In the genomic region with DNA sequence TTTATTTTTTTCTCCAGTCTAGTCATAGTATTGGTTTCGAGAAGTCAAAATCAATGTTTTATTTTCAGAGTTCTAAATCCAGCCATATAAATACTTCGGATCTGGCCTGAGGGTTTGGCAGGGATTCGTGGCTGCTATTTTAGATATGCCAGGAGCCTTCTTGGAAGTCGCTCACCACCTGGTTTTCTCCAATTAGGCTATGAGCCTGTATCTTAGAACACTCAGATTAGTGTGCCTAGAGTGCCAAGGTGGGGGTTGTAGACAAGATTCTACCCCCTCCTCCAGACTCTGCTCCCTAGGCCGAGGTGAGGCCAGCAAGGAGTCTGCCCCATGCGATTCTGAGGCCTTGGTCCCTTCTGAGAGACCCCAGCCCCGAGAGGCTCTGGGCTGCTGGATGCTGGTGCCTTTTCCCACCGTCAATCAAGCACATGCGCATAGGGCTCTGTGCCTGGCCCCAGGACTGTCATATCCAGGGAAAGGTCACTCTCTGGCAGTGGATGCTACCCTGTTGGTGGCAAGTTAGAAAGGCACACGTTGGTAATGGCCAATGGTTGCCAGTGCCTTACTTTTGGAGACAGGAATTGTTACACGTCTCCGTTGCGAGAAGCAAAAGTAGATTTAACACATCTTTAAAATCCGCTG, we compare ENCODE assay signal across 23 cellular contexts.
"Had no signal": no experiment of that assay in that cellular context is flagged by ENCODE, and none has a peak within 500 bp of the region (broad histone marks: within the 10 kb centered on the region; RNA-seq: fewer than 3 reads in every experiment).

No MANE protein-coding gene starts in this region.

- H3K9ac ChIP-seq: parathyroid adenoma had no signal

- H3K4me3 ChIP-seq: gastroesophageal sphincter, lung, suprapubic skin, vagina had no signal

- H3K36me3 Mint-ChIP-seq: activated naive CD4-positive, alpha-beta T cell treated with anti-CD3 and anti-CD28 coated beads, Interleukin-2, amount 50 U/mL, for 72 hours had no signal

- H3K4me3 Mint-ChIP-seq: activated T-cell treated with anti-CD3 and anti-CD28 coated beads, Interleukin-2, amount 50 U/mL, for 24 hours; activated T-helper 17 cell treated with anti-CD3 and anti-CD28 coated beads, Interleukin-2, amount 50 U/mL, for 72 hours; endodermal cell; nephron progenitor cell; type B pancreatic cell had no signal

- H3K4me1 Mint-ChIP-seq: activated T-helper 17 cell treated with anti-CD3 and anti-CD28 coated beads, Interleukin-2, amount 50 U/mL, for 72 hours had no signal

- H3K36me3 ChIP-seq: brain microvascular endothelial cell, gastroesophageal sphincter, suprapubic skin, vagina had no signal

- H3K27ac ChIP-seq: brain microvascular endothelial cell, gastroesophageal sphincter, parathyroid adenoma, suprapubic skin, vagina, WERI-Rb-1 had no signal

- DNase-seq: activated CD4-positive, alpha-beta T cell treated with anti-CD3 and anti-CD28 coated beads for 1 hour; activated CD4-positive, alpha-beta T cell treated with anti-CD3 and anti-CD28 coated beads, Interleukin-2, amount 50 U/mL, for 1 hour; activated CD8-positive, alpha-beta memory T cell treated with anti-CD3 and anti-CD28 coated beads, Interleukin-2, amount 50 U/mL, for 4 hours; activated T-cell treated with anti-CD3 and anti-CD28 coated beads, Interleukin-2, amount 50 U/mL, for 24 hours; aorta; brain microvascular endothelial cell; central memory CD4-positive, alpha-beta T cell; endodermal cell; kidney; nephron progenitor cell; nucleus accumbens; stimulated activated CD4-positive, alpha-beta T cell treated with anti-CD3 and anti-CD28 coated beads, Interleukin-4, amount 100 ng/mL, for 4 hours; stimulated activated naive CD8-positive, alpha-beta T cell treated with anti-CD3 and anti-CD28 coated beads, Interleukin-15, Interleukin-2, amounts not matched to agents 100 U/mL and 50 U/mL, for 24 hours; T-helper 1 cell; WERI-Rb-1 had no signal

- H3K27ac Mint-ChIP-seq: activated naive CD4-positive, alpha-beta T cell treated with anti-CD3 and anti-CD28 coated beads, Interleukin-2, amount 50 U/mL, for 72 hours; activated T-cell treated with anti-CD3 and anti-CD28 coated beads, Interleukin-2, amount 50 U/mL, for 24 hours; activated T-helper 17 cell treated with anti-CD3 and anti-CD28 coated beads, Interleukin-2, amount 50 U/mL, for 72 hours; endodermal cell; nephron progenitor cell had no signal

- H3K27me3 Mint-ChIP-seq: type B pancreatic cell had no signal

- H3K27me3 ChIP-seq: brain microvascular endothelial cell, gastroesophageal sphincter, suprapubic skin, vagina had no signal

- H3K9me3 ChIP-seq: gastroesophageal sphincter, suprapubic skin had no signal

- H3K9me3 Mint-ChIP-seq: activated naive CD4-positive, alpha-beta T cell treated with anti-CD3 and anti-CD28 coated beads, Interleukin-2, amount 50 U/mL, for 72 hours; activated T-cell treated with anti-CD3 and anti-CD28 coated beads, Interleukin-2, amount 50 U/mL, for 24 hours; activated T-helper 17 cell treated with anti-CD3 and anti-CD28 coated beads, Interleukin-2, amount 50 U/mL, for 72 hours; endodermal cell; type B pancreatic cell had no signal

- H2AFZ ChIP-seq: parathyroid adenoma had no signal

- ATAC-seq: activated naive CD4-positive, alpha-beta T cell treated with anti-CD3 and anti-CD28 coated beads, Interleukin-2, amount 50 U/mL, for 72 hours; activated T-helper 17 cell treated with anti-CD3 and anti-CD28 coated beads, Interleukin-2, amount 50 U/mL, for 72 hours; gastroesophageal sphincter; stimulated activated naive CD8-positive, alpha-beta T cell treated with anti-CD3 and anti-CD28 coated beads, Interleukin-15, Interleukin-2, amounts not matched to agents 100 U/mL and 50 U/mL, for 24 hours had no signal
